In the genomic region with DNA sequence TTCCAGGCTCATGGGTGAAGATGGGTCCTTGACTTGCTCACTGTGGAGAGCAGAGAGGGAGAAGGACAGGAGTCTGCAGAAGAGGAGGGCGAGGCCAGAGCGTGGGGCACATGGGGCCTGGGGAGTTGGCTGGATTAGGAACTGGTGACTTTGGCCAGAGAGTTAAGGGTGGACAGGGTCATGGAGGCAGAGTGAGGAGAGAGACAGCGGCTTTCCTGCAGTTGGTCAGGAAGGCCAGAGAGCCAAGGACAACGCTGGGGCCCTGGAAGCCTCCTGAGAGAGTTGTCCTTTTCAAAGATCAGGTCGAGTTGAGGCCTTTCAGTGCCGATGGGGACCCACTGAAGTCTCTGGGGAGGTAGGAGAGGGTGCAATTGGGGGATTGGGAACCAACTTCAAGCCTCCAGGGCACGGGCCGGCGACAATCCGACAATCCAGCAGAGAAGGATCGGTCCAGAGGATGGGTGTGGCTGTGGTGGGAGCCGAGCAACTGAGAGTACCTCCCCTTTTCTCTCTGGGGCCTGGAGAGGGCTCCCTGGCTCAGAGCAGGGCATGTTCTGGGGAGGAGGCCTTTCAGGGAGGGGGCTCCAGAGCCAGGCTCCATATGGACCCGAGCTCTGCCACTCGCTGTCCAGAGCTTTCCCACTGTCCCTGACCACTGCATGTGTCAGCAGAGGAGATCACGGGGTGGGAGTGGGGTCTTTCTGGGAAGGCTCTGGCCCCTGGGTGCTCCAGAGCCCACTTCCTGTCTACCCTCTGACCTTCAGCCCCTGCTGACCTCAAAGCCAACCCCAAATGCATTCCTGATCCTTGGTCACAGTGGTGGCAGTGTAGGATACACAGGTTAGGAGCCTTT, we compare ENCODE assay signal across 9 cellular contexts. TPM values are rescaled to one million over a fixed set of nuclear protein-coding genes. Genes with fewer than 3 reads are reported as not detected.
DNase-seq lines count a peak whose midpoint lies in the region; ATAC-seq and TF ChIP-seq lines count a peak whose summit lies in the region.
"Had no signal": no experiment of that assay in that cellular context is flagged by ENCODE, and none has a peak within 500 bp of the region (broad histone marks: within the 10 kb centered on the region; RNA-seq: fewer than 3 reads in every experiment).

No MANE protein-coding gene starts in this region.

- no peaks in the 10 kb centered on the region for H3K9me2 ChIP-seq in GM23338 (ENCODE audit: insufficient read depth)

- ATAC-seq in GM23338 (peak; percentile 11; the same call in 2 of the 3 replicates), GM19324 (IDR thresholded peaks at IDR 0.05; ENCODE audit: low FRiP score, unreplicated experiment) (no peak), HG02840 (IDR thresholded peaks at IDR 0.05; ENCODE audit: low FRiP score, unreplicated experiment) (no peak)
- ATAC-seq in activated naive CD4-positive, alpha-beta T cell treated with anti-CD3 and anti-CD28 coated beads, Interleukin-2, amount 50 U/mL, for 72 hours = no peak

- TF ChIP-seq CTCF in GM23338 (conservative IDR thresholded peaks at IDR 0.05; ENCODE audit: low read depth in 2 of 2) (no peak), smooth muscle cell (IDR thresholded peaks at IDR 0.05; ENCODE audit: borderline replicate concordance, insufficient read depth, poor library complexity, severe bottlenecking) (no peak)

- peaks cover 6% of the 10 kb centered on the region for H3K27me3 Mint-ChIP-seq in GM23338 (ENCODE audit: insufficient read depth, low read depth, poor library complexity)

- H3K4me3 Mint-ChIP-seq in GM23338 = no peak overlapping the region; the same call in 2 of the 3 replicates

- DNase-seq in GM23338 (ENCODE audit: low spot score) (no peak), smooth muscle cell (lab: John Stamatoyannopoulos, UW; ENCODE audit: unreplicated experiment) (no peak), COLO668 (lab: John Stamatoyannopoulos, UW; ENCODE audit: unreplicated experiment) (no peak), NCI-H1105 (lab: John Stamatoyannopoulos, UW) (no peak)
- DNase-seq in activated naive CD4-positive, alpha-beta T cell treated with anti-CD3 and anti-CD28 coated beads, Interleukin-2, amount 50 U/mL, for 72 hours (ENCODE audit: low spot score in 2 of 2) = no peak
- DNase-seq: NCI-H1092 had no signal

- H2AFZ ChIP-seq in GM23338 (no peak overlapping the region), smooth muscle cell (ENCODE audit: low read depth) (no peak overlapping the region)

- H3K27ac ChIP-seq in GM23338 (ENCODE audit: low read depth) = peak overlapping the region; percentile 85
- no peak overlapping the region for H3K27ac ChIP-seq in iPS-20b (ENCODE audit: low read length)
- H3K27ac ChIP-seq in smooth muscle cell (ENCODE audit: low read depth) = peak overlapping the region; percentile 94

- no peak overlapping the region for H3K4me2 ChIP-seq in GM23338
- peak overlapping the region; percentile 78 for H3K4me2 ChIP-seq in smooth muscle cell

- H3K9me3 ChIP-seq in iPS-20b (ENCODE audit: insufficient read depth, low read depth, low read length) (no peaks in the 10 kb centered on the region), smooth muscle cell (replicated peaks; ENCODE audit: low read depth) (no peaks in the 10 kb centered on the region)

- H3F3A ChIP-seq in GM23338 (replicated peaks; ENCODE audit: low read depth) (no peaks in the 10 kb centered on the region), smooth muscle cell (ENCODE audit: low read depth) (peaks cover 4% of the 10 kb centered on the region)

- H3K4me1 Mint-ChIP-seq in GM23338 = peaks cover 32% of the 10 kb centered on the region

- H3K4me3 ChIP-seq in GM23338 = no peak overlapping the region
- H3K4me3 ChIP-seq in iPS-20b (ENCODE audit: low read length) = no peak overlapping the region
- no peak overlapping the region for H3K4me3 ChIP-seq in smooth muscle cell

- H4K20me1 ChIP-seq in GM23338 (replicated peaks; ENCODE audit: insufficient read depth) (peaks cover 16% of the 10 kb centered on the region; the same call in 1 of the 2 replicates), smooth muscle cell (ENCODE audit: low read depth) (peaks cover 29% of the 10 kb centered on the region)

- peaks cover 67% of the 10 kb centered on the region for H3K36me3 Mint-ChIP-seq in GM23338 (ENCODE audit: low read depth)
- H3K36me3 Mint-ChIP-seq in activated naive CD4-positive, alpha-beta T cell treated with anti-CD3 and anti-CD28 coated beads, Interleukin-2, amount 50 U/mL, for 72 hours = peaks cover 16 to 21% of the 10 kb centered on the region in 2 donors

- H3K27me3 ChIP-seq in GM23338 (ENCODE audit: insufficient read depth) = no peaks in the 10 kb centered on the region
- H3K27me3 ChIP-seq in iPS-20b (ENCODE audit: insufficient read depth, low read length) = no peaks in the 10 kb centered on the region
- H3K27me3 ChIP-seq in smooth muscle cell (ENCODE audit: low read depth) = no peaks in the 10 kb centered on the region

- no peaks in the 10 kb centered on the region for H3K9me3 Mint-ChIP-seq in GM23338
- H3K9me3 Mint-ChIP-seq in activated naive CD4-positive, alpha-beta T cell treated with anti-CD3 and anti-CD28 coated beads, Interleukin-2, amount 50 U/mL, for 72 hours = no peaks in the 10 kb centered on the region

- H3K79me2 ChIP-seq in GM23338 (replicated peaks; ENCODE audit: insufficient read depth) (peaks cover 31% of the 10 kb centered on the region), smooth muscle cell (ENCODE audit: low read depth) (peaks cover 56% of the 10 kb centered on the region)

- H3K27ac Mint-ChIP-seq in GM23338 = peak overlapping the region; percentile 95
- peak overlapping the region; percentile 79 to 83 for H3K27ac Mint-ChIP-seq in activated naive CD4-positive, alpha-beta T cell treated with anti-CD3 and anti-CD28 coated beads, Interleukin-2, amount 50 U/mL, for 72 hours

- 61% methylated on average over 15 of the region's 15 CpGs for WGBS in smooth muscle cell (ENCODE audit: low lambda C conversion rate)

- H3K36me3 ChIP-seq in GM23338 (ENCODE audit: insufficient read depth) (peaks cover 5% of the 10 kb centered on the region; the same call in 1 of the 2 replicates), iPS-20b (ENCODE audit: insufficient read depth, low read depth, low read length) (peaks cover 86% of the 10 kb centered on the region), smooth muscle cell (ENCODE audit: low read depth) (peaks cover 6% of the 10 kb centered on the region)

- peaks cover 13% of the 10 kb centered on the region for H3K4me1 ChIP-seq in GM23338 (ENCODE audit: insufficient read depth)
- peaks cover 15% of the 10 kb centered on the region for H3K4me1 ChIP-seq in iPS-20b (ENCODE audit: insufficient read depth, low read length)
- H3K4me1 ChIP-seq in smooth muscle cell (ENCODE audit: low read depth) = peaks cover 20% of the 10 kb centered on the region

- peak overlapping the region; percentile 18; the same call in 1 of the 2 replicates for H3K9ac ChIP-seq in iPS-20b (ENCODE audit: low read depth, low read length)
- peak overlapping the region; percentile 17 for H3K9ac ChIP-seq in smooth muscle cell (ENCODE audit: low read depth)

TF ChIP-seq in GM23338, 12 proteins besides CTCF, POLR2A, EP300 and RAD21 (continues in another document):
- TF ChIP-seq CREB1 (CRISPR knock-in tag; IDR thresholded peaks at IDR 0.05; ENCODE audit: low read depth) (no peak), JUNB (IDR thresholded peaks at IDR 0.05; ENCODE audit: unreplicated experiment) (no peak), EZH2 (IDR thresholded peaks at IDR 0.05; ENCODE audit: low read depth, unreplicated experiment) (no peak), ZNF331 (CRISPR knock-in tag; IDR thresholded peaks at IDR 0.05; ENCODE audit: low read depth) (no peak), POLR2AphosphoS5 (IDR thresholded peaks at IDR 0.05; ENCODE audit: low read depth) (no peak)

RNA-seq across cellular contexts. Expression of a gene that starts 7.5 kb away (rescaled TPM):
- 4.1 and 10.4 TPM in 2 replicates for total RNA-seq in GM23338 (2014; rRNA removed; shearing (Covaris generic))
- polyA plus RNA-seq in GM23338 (2016; fragmentation: Nextera tagmentation; extraction: Ambion mirVana) = 16.8 and 23.4 TPM in 2 replicates
- total RNA-seq in activated naive CD4-positive, alpha-beta T cell treated with anti-CD3 and anti-CD28 coated beads, Interleukin-2, amount 50 U/mL, for 72 hours = under 1 TPM; 0.54 to 0.64 TPM
- 7.3 and 17.3 TPM in 2 replicates for total RNA-seq in smooth muscle cell
- polyA plus RNA-seq in smooth muscle cell = 30.5 and 37.6 TPM in 2 replicates

RNA-seq across cellular contexts. Expression of a gene that starts 31.3 kb away (rescaled TPM):
- 75.7 and 80.5 TPM in 2 replicates for total RNA-seq in GM23338 (2014; rRNA removed; shearing (Covaris generic))
- polyA plus RNA-seq in GM23338 (2016; fragmentation: Nextera tagmentation; extraction: Ambion mirVana) = 35.3 and 37.3 TPM in 2 replicates
- 10 to 100 TPM; 16.3 to 20.9 TPM for total RNA-seq in activated naive CD4-positive, alpha-beta T cell treated with anti-CD3 and anti-CD28 coated beads, Interleukin-2, amount 50 U/mL, for 72 hours
- 44.9 and 50.1 TPM in 2 replicates for total RNA-seq in smooth muscle cell
- polyA plus RNA-seq in smooth muscle cell = 48.6 and 58.3 TPM in 2 replicates

RNA-seq across cellular contexts. Expression of a gene that starts 31.5 kb away (rescaled TPM):
- 29.8 and 34.0 TPM in 2 replicates for total RNA-seq in GM23338 (2014; rRNA removed; shearing (Covaris generic))
- polyA plus RNA-seq in GM23338 (2016; fragmentation: Nextera tagmentation; extraction: Ambion mirVana) (23.0 and 26.1 TPM in 2 replicates), smooth muscle cell (7.7 and 9.3 TPM in 2 replicates)
- 10 to 100 TPM; 19.9 to 49.0 TPM for total RNA-seq in activated naive CD4-positive, alpha-beta T cell treated with anti-CD3 and anti-CD28 coated beads, Interleukin-2, amount 50 U/mL, for 72 hours
- 3.1 and 10.2 TPM in 2 replicates for total RNA-seq in smooth muscle cell

RNA-seq across cellular contexts. Expression of a gene that starts 34.1 kb away (rescaled TPM):
- total RNA-seq in GM23338 (2014; rRNA removed; shearing (Covaris generic)) = 20.2 and 21.3 TPM in 2 replicates
- polyA plus RNA-seq in GM23338 (2016; fragmentation: Nextera tagmentation; extraction: Ambion mirVana) (9.8 and 10.3 TPM in 2 replicates), smooth muscle cell (26.2 and 31.3 TPM in 2 replicates)
- 1 to 10 TPM; 5.1 to 5.6 TPM for total RNA-seq in activated naive CD4-positive, alpha-beta T cell treated with anti-CD3 and anti-CD28 coated beads, Interleukin-2, amount 50 U/mL, for 72 hours
- 14.1 and 18.7 TPM in 2 replicates for total RNA-seq in smooth muscle cell

RNA-seq across cellular contexts. Expression of a gene that starts 34.2 kb away (rescaled TPM):
- 107 and 117 TPM in 2 replicates for total RNA-seq in GM23338 (2014; rRNA removed; shearing (Covaris generic))
- polyA plus RNA-seq in GM23338 (2016; fragmentation: Nextera tagmentation; extraction: Ambion mirVana) (25.5 and 28.4 TPM in 2 replicates), smooth muscle cell (27.5 and 31.9 TPM in 2 replicates)
- total RNA-seq in activated naive CD4-positive, alpha-beta T cell treated with anti-CD3 and anti-CD28 coated beads, Interleukin-2, amount 50 U/mL, for 72 hours = 100 to 1,000 TPM; 110 to 123 TPM
- 40.9 and 45.8 TPM in 2 replicates for total RNA-seq in smooth muscle cell
